9 cellular contexts compared by ENCODE assay signal in genomic region chr11:109939176-109939810, GRCh38.
DNase-seq lines count a peak whose midpoint lies in the region; TF ChIP-seq lines count a peak whose summit lies in the region.
"Had no signal": no experiment of that assay in that cellular context is flagged by ENCODE, and none has a peak within 500 bp of the region (broad histone marks: within the 10 kb centered on the region; RNA-seq: fewer than 3 reads in every experiment).

No MANE protein-coding gene starts in this region.

- WGBS in hepatocyte (ENCODE audit: low lambda C conversion rate, missing lambda C conversion rate) = 3% methylated on average over 1 of the region's 1 CpG

- no peaks in the 10 kb centered on the region for H3K4me1 Mint-ChIP-seq in Caco-2 (ENCODE audit: low read depth, unreplicated experiment)
- no peaks in the 10 kb centered on the region for H3K4me1 Mint-ChIP-seq in CD8-positive, alpha-beta memory T cell
- H3K4me1 Mint-ChIP-seq: memory B cell had no signal

- H3K27ac Mint-ChIP-seq in Caco-2 (ENCODE audit: unreplicated experiment) = no peak overlapping the region
- no peak overlapping the region for H3K27ac Mint-ChIP-seq in CD8-positive, alpha-beta memory T cell
- H3K27ac Mint-ChIP-seq: memory B cell had no signal

- H3K27me3 ChIP-seq in Caco-2 (replicated peaks; ENCODE audit: control insufficient read depth, insufficient read depth, low read length) (no peaks in the 10 kb centered on the region; the same call in 1 of the 2 replicates), hepatocyte (peaks cover 5% of the 10 kb centered on the region)
- no peaks in the 10 kb centered on the region for H3K27me3 ChIP-seq in CD8-positive, alpha-beta memory T cell (ENCODE audit: insufficient read depth, low read length, poor library complexity, severe bottlenecking)

- CTCF ChIA-PET in Caco-2 (lab: Charles Lee) = interaction anchor here (0.5 to 1.3 kb wide), 19 partner anchors 10 to 1241 kb away, joined by 3 to 63 read pairs (median 3); partner anchors contain the start of gene ZC3H12C
- CTCF ChIA-PET in CD8-positive, alpha-beta memory T cell (lab: Charles Lee) = no interaction called here

- no peaks in the 10 kb centered on the region for H3K9me3 Mint-ChIP-seq in Caco-2 (ENCODE audit: unreplicated experiment)
- H3K9me3 Mint-ChIP-seq in CD8-positive, alpha-beta memory T cell = peaks cover 0 to 2% (median 0%) of the 10 kb centered on the region in 5 donors
- H3K9me3 Mint-ChIP-seq: memory B cell had no signal

- H2AFZ ChIP-seq in hepatocyte = no peak overlapping the region

- H3K36me3 Mint-ChIP-seq in Caco-2 (ENCODE audit: insufficient read depth, unreplicated experiment) = no peaks in the 10 kb centered on the region
- no peaks in the 10 kb centered on the region for H3K36me3 Mint-ChIP-seq in CD8-positive, alpha-beta memory T cell
- H3K36me3 Mint-ChIP-seq: memory B cell had no signal

- H3K9me3 ChIP-seq in Caco-2 (no peaks in the 10 kb centered on the region), hepatocyte (ENCODE audit: low read depth) (no peaks in the 10 kb centered on the region)
- H3K9me3 ChIP-seq in CD8-positive, alpha-beta memory T cell (ENCODE audit: low read length) = no peaks in the 10 kb centered on the region

- intact Hi-C loops in Caco-2 (cut with micrococcal nuclease; ENCODE audit: unreplicated experiment) = loop anchor here (1.0 to 5.0 kb wide), 2 partner anchors 86 to 1242 kb away; no protein-coding TSS in a partner anchor

- H3K4me3 ChIP-seq in Caco-2 (ENCODE audit: low read depth, low read length) (no peak overlapping the region), hepatocyte (no peak overlapping the region)
- no peak overlapping the region for H3K4me3 ChIP-seq in CD8-positive, alpha-beta memory T cell (ENCODE audit: low read length)

- DNase-seq in Caco-2 (peak; percentile 59 to 64), HCEC 1CT (peak; percentile 86), NCI-H2171 (lab: John Stamatoyannopoulos, UW) (peak; percentile 79), amniotic epithelial cell (ENCODE audit: low read depth) (peak; percentile 86), hepatocyte (ENCODE audit: low spot score) (peak; percentile 87), superior temporal gyrus (ENCODE audit: extremely low spot score) (peak; percentile 82)
- DNase-seq in CD8-positive, alpha-beta memory T cell = no peak
- no peak for DNase-seq in stimulated activated CD4-positive, alpha-beta T cell treated with anti-CD3 and anti-CD28 coated beads, Interleukin-4, amount 100 ng/mL, for 24 hours

- POLR2A ChIA-PET in Caco-2 (lab: Charles Lee) = interaction anchor here (0.6 kb wide), 1 partner anchor 170 kb away, joined by 3 read pairs; no protein-coding TSS in a partner anchor
- POLR2A ChIA-PET in CD8-positive, alpha-beta memory T cell (lab: Charles Lee) = no interaction called here

- no peaks in the 10 kb centered on the region for H3K4me1 ChIP-seq in Caco-2
- no peaks in the 10 kb centered on the region for H3K4me1 ChIP-seq in hepatocyte (ENCODE audit: insufficient read depth)
- H3K4me1 ChIP-seq in CD8-positive, alpha-beta memory T cell (ENCODE audit: insufficient read depth, low read length) = no peaks in the 10 kb centered on the region

- no peak overlapping the region for H3K4me2 ChIP-seq in hepatocyte

- H3K27ac ChIP-seq in hepatocyte = no peak overlapping the region
- H3K27ac ChIP-seq in CD8-positive, alpha-beta memory T cell (ENCODE audit: low read depth, low read length) = no peak overlapping the region

- no peaks in the 10 kb centered on the region for H3K79me2 ChIP-seq in hepatocyte

- H3K9me2 ChIP-seq in hepatocyte (replicated peaks; ENCODE audit: insufficient read depth) = no peaks in the 10 kb centered on the region

- peaks cover 22% of the 10 kb centered on the region for H3K27me3 Mint-ChIP-seq in Caco-2 (ENCODE audit: insufficient read depth, unreplicated experiment)
- peaks cover 0 to 20% of the 10 kb centered on the region in 2 donors for H3K27me3 Mint-ChIP-seq in CD8-positive, alpha-beta memory T cell

- TF ChIP-seq CTCF in Caco-2 (IDR thresholded peaks at IDR 0.05; ENCODE audit: insufficient read depth in 1 of 2, low read depth in 1 of 2, low read length in 1 of 2, severe bottlenecking in 1 of 2, unreplicated experiment in 1 of 2) = peak; percentile 78 to 89
- peak; percentile 80 for TF ChIP-seq CTCF in hepatocyte (IDR thresholded peaks at IDR 0.05; ENCODE audit: poor library complexity)

- no peaks in the 10 kb centered on the region for H4K20me1 ChIP-seq in hepatocyte (ENCODE audit: insufficient read depth, poor library complexity, severe bottlenecking)

- no peak overlapping the region for H3K4me3 Mint-ChIP-seq in Caco-2 (ENCODE audit: unreplicated experiment)
- no peak overlapping the region for H3K4me3 Mint-ChIP-seq in CD8-positive, alpha-beta memory T cell
- H3K4me3 Mint-ChIP-seq: memory B cell had no signal

- BruUV-seq in Caco-2 (replicated peaks; lab: Mats Ljungman, UMichigan) = no TSS peak

- H3K36me3 ChIP-seq in Caco-2 (ENCODE audit: control insufficient read depth, insufficient read depth, low read length) (no peaks in the 10 kb centered on the region), hepatocyte (replicated peaks; ENCODE audit: insufficient read depth, low read depth) (no peaks in the 10 kb centered on the region)
- no peaks in the 10 kb centered on the region for H3K36me3 ChIP-seq in CD8-positive, alpha-beta memory T cell (ENCODE audit: insufficient read depth, low read length)

Comparison
In these comparisons a context has a peak if more than half of its experiments do, and no peak if none do; other contexts are left out.
1. DNase-seq: peak in Caco-2 (2 of 2), HCEC 1CT (single experiment), NCI-H2171 (single experiment), amniotic epithelial cell (single experiment), hepatocyte (single experiment) and superior temporal gyrus (single experiment); none in CD8-positive, alpha-beta memory T cell (0 of 5) and stimulated activated CD4-positive, alpha-beta T cell treated with anti-CD3 and anti-CD28 coated beads, Interleukin-4, amount 100 ng/mL, for 24 hours (single experiment).